Comparison of ENCODE assay signal across 14 cellular contexts in the genomic region with DNA sequence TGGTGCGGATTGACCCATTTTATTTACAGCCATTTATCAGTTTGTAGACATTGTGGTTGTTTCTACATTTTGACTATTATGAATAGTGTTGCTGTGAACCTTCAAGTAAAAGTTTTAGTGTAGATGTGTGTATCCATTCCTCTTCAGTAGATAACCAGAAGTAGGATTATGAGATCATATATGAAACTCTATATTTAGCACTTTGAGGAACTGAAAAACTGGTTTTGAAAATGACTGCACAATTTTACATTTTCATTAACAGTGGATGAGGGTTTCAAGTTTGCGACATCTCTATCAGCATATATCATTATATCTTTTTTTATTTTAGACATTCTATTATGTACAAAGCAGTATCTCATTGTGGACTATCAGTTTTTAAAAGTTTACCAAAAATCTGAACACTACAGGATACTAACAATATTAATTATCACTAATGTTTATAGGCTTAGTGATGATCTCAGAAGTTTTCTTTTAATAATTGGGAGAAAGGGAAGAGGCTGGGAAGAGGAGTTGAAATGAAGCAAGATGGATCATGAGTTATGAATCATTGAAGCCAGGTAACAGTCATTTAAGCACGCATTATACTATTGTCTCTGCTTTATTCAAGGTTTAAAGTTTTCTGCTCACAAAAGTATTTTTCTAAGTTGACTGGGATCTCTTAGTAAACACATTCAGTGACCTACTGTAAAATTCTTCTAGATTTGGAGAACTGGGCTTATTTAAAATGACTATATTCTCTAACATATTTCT.
DNase-seq lines count a peak whose midpoint lies in the region; ATAC-seq lines count a peak whose summit lies in the region.
"Had no signal": no experiment of that assay in that cellular context is flagged by ENCODE, and none has a peak within 500 bp of the region (broad histone marks: within the 10 kb centered on the region; RNA-seq: fewer than 3 reads in every experiment).

No MANE protein-coding gene starts in this region.

- no peaks in the 10 kb centered on the region for H3K27me3 Mint-ChIP-seq in effector memory CD8-positive, alpha-beta T cell
- H3K27me3 Mint-ChIP-seq in activated CD4-positive, alpha-beta T cell treated with anti-CD3 and anti-CD28 coated beads, Interleukin-2, amount 10 ng/mL, durations not matched to agents 7 days and 5 days = no peaks in the 10 kb centered on the region
- H3K27me3 Mint-ChIP-seq: CD8-positive, alpha-beta memory T cell had no signal

- DNase-seq in SIG-M5 treated with dmso at 0.1 percent for 504 hours (lab: John Stamatoyannopoulos, UW; ENCODE audit: unreplicated experiment) (peak; percentile 34), hepatic stellate cell (ENCODE audit: low spot score) (no peak)
- DNase-seq in effector memory CD8-positive, alpha-beta T cell = no peak
- DNase-seq in activated effector memory CD4-positive, alpha-beta T cell treated with anti-CD3 and anti-CD28 coated beads, Interleukin-2, amount 50 U/mL, for 16 hours = no peak
- DNase-seq in activated CD4-positive, alpha-beta T cell treated with anti-CD3 and anti-CD28 coated beads, Interleukin-2, amount 10 ng/mL, durations not matched to agents 7 days and 5 days = no peak
- DNase-seq: CD8-positive, alpha-beta memory T cell; esophagus squamous epithelium; islet precursor cell; NCI-H510A had no signal

- no peaks in the 10 kb centered on the region for H3K4me1 Mint-ChIP-seq in effector memory CD8-positive, alpha-beta T cell (ENCODE audit: low read depth in 2 of 2)
- no peaks in the 10 kb centered on the region for H3K4me1 Mint-ChIP-seq in activated CD4-positive, alpha-beta T cell treated with anti-CD3 and anti-CD28 coated beads, Interleukin-2, amount 10 ng/mL, durations not matched to agents 7 days and 5 days
- H3K4me1 Mint-ChIP-seq: CD8-positive, alpha-beta memory T cell; neural crest cell had no signal

- POLR2A ChIA-PET in activated CD4-positive, alpha-beta T cell treated with anti-CD3 and anti-CD28 coated beads, Interleukin-2, amount 10 ng/mL, durations not matched to agents 7 days and 5 days (lab: Charles Lee) = no interaction called here

- peaks cover 8 to 11% of the 10 kb centered on the region in 2 donors for H3K9me3 Mint-ChIP-seq in effector memory CD8-positive, alpha-beta T cell
- H3K9me3 Mint-ChIP-seq in activated CD4-positive, alpha-beta T cell treated with anti-CD3 and anti-CD28 coated beads, Interleukin-2, amount 10 ng/mL, durations not matched to agents 7 days and 5 days = peaks cover 4% of the 10 kb centered on the region
- H3K9me3 Mint-ChIP-seq: neural crest cell had no signal

- H3K4me3 Mint-ChIP-seq in effector memory CD8-positive, alpha-beta T cell = no peak overlapping the region
- H3K4me3 Mint-ChIP-seq in activated CD4-positive, alpha-beta T cell treated with anti-CD3 and anti-CD28 coated beads, Interleukin-2, amount 10 ng/mL, durations not matched to agents 7 days and 5 days = no peak overlapping the region
- H3K4me3 Mint-ChIP-seq: CD8-positive, alpha-beta memory T cell; neural crest cell had no signal

- no peaks in the 10 kb centered on the region for H3K36me3 Mint-ChIP-seq in effector memory CD8-positive, alpha-beta T cell (ENCODE audit: insufficient read depth)
- no peaks in the 10 kb centered on the region for H3K36me3 Mint-ChIP-seq in activated CD4-positive, alpha-beta T cell treated with anti-CD3 and anti-CD28 coated beads, Interleukin-2, amount 10 ng/mL, durations not matched to agents 7 days and 5 days (ENCODE audit: low read depth)
- H3K36me3 Mint-ChIP-seq: CD8-positive, alpha-beta memory T cell had no signal

- ATAC-seq in GM18870 (IDR thresholded peaks at IDR 0.05; ENCODE audit: unreplicated experiment) (peak; percentile 92), GM21723 (IDR thresholded peaks at IDR 0.05; ENCODE audit: unreplicated experiment) (peak; percentile 92), HG03159 (IDR thresholded peaks at IDR 0.05; ENCODE audit: unreplicated experiment) (peak; percentile 92)
- no peak for ATAC-seq in effector memory CD8-positive, alpha-beta T cell (replicated peaks)
- ATAC-seq: K562 had no signal

- no peak overlapping the region for H3K27ac Mint-ChIP-seq in effector memory CD8-positive, alpha-beta T cell
- H3K27ac Mint-ChIP-seq in activated CD4-positive, alpha-beta T cell treated with anti-CD3 and anti-CD28 coated beads, Interleukin-2, amount 10 ng/mL, durations not matched to agents 7 days and 5 days = no peak overlapping the region
- H3K27ac Mint-ChIP-seq: CD8-positive, alpha-beta memory T cell had no signal

- CTCF ChIA-PET in activated CD4-positive, alpha-beta T cell treated with anti-CD3 and anti-CD28 coated beads, Interleukin-2, amount 10 ng/mL, durations not matched to agents 7 days and 5 days (lab: Charles Lee) = no interaction called here
